Comparison of ENCODE assay signal across 19 cellular contexts in genomic region chr1:221706862-221707582, GRCh38. TPM values are rescaled to one million over a fixed set of nuclear protein-coding genes. Genes with fewer than 3 reads are reported as not detected.
A peak's percentile ranks its signal among the peaks of the same experiment; 100 is the strongest.
DNase-seq lines count a peak whose midpoint lies in the region; ATAC-seq and TF ChIP-seq lines count a peak whose summit lies in the region.
"Had no signal": no experiment of that assay in that cellular context is flagged by ENCODE, and none has a peak within 500 bp of the region (broad histone marks: within the 10 kb centered on the region; RNA-seq: fewer than 3 reads in every experiment).

No MANE protein-coding gene starts in this region.

- peak overlapping the region; percentile 68 for H3K27ac Mint-ChIP-seq in activated naive CD8-positive, alpha-beta T cell treated with anti-CD3 and anti-CD28 coated beads, Interleukin-2, amount 50 U/mL, for 24 hours
- peak overlapping the region; percentile 91 to 99 for H3K27ac Mint-ChIP-seq in natural killer cell

- no peaks in the 10 kb centered on the region for H3K27me3 Mint-ChIP-seq in activated naive CD8-positive, alpha-beta T cell treated with anti-CD3 and anti-CD28 coated beads, Interleukin-2, amount 50 U/mL, for 24 hours
- no peaks in the 10 kb centered on the region for H3K27me3 Mint-ChIP-seq in natural killer cell (ENCODE audit: low read depth in 2 of 2)

- no peaks in the 10 kb centered on the region for H3K9me3 Mint-ChIP-seq in activated naive CD8-positive, alpha-beta T cell treated with anti-CD3 and anti-CD28 coated beads, Interleukin-2, amount 50 U/mL, for 24 hours
- no peaks in the 10 kb centered on the region for H3K9me3 Mint-ChIP-seq in natural killer cell
- H3K9me3 Mint-ChIP-seq: activated T-cell treated with anti-CD3 and anti-CD28 coated beads, Interleukin-2, amount 50 U/mL, for 72 hours; T-helper 1 cell treated with Interleukin-12 subunit alpha and Interleukin-12 subunit beta and Interleukin-4 antibody, amounts not matched to agents 30 μg/mL and 1 μg/mL, for 36 hours had no signal

- TF ChIP-seq CTCF in natural killer cell (IDR thresholded peaks at IDR 0.05) = no peak

- no peak overlapping the region for H3K4me3 Mint-ChIP-seq in activated naive CD8-positive, alpha-beta T cell treated with anti-CD3 and anti-CD28 coated beads, Interleukin-2, amount 50 U/mL, for 24 hours
- H3K4me3 Mint-ChIP-seq in natural killer cell = peak overlapping the region; percentile 80
- H3K4me3 Mint-ChIP-seq: T-helper 1 cell treated with Interleukin-12 subunit alpha and Interleukin-12 subunit beta and Interleukin-4 antibody, amounts not matched to agents 30 μg/mL and 1 μg/mL, for 36 hours had no signal

- peaks cover 51% of the 10 kb centered on the region for H3K36me3 Mint-ChIP-seq in activated naive CD8-positive, alpha-beta T cell treated with anti-CD3 and anti-CD28 coated beads, Interleukin-2, amount 50 U/mL, for 24 hours (ENCODE audit: low read depth)
- H3K36me3 Mint-ChIP-seq in natural killer cell = peaks cover 6% of the 10 kb centered on the region

- intact Hi-C loops in natural killer cell (cut with micrococcal nuclease) = loop anchor here (1.0 kb wide), 1 partner anchor 8 kb away; no protein-coding TSS in a partner anchor

- H3K4me1 Mint-ChIP-seq in activated naive CD8-positive, alpha-beta T cell treated with anti-CD3 and anti-CD28 coated beads, Interleukin-2, amount 50 U/mL, for 24 hours = peaks cover 55% of the 10 kb centered on the region
- H3K4me1 Mint-ChIP-seq in natural killer cell = peaks cover 61 to 64% of the 10 kb centered on the region in 2 donors

- DNase-seq in stimulated activated naive CD4-positive, alpha-beta T cell treated with Interleukin-2 at 50 U/mL for 16 hours (lab: John Stamatoyannopoulos, UW) = peak; percentile 1
- DNase-seq in stimulated activated naive CD4-positive, alpha-beta T cell (lab: John Stamatoyannopoulos, UW) = no peak
- peak; percentile 23 for DNase-seq in activated naive CD8-positive, alpha-beta T cell treated with anti-CD3 and anti-CD28 coated beads, Interleukin-2, amount 50 U/mL, for 24 hours
- DNase-seq in natural killer cell (no peak), SKM-1 (lab: John Stamatoyannopoulos, UW; ENCODE audit: unreplicated experiment) (no peak), AG08395 (ENCODE audit: low spot score) (no peak), NOMO-1 treated with dmso at 0.1 percent for 144 hours (lab: John Stamatoyannopoulos, UW; ENCODE audit: unreplicated experiment) (no peak)
- DNase-seq: activated CD4-positive, alpha-beta T cell treated with anti-CD3 and anti-CD28 coated beads, Interleukin-2, amount 50 U/mL, for 1 hour; Calu3; cortex of kidney; heart left ventricle; islet precursor cell; MG63; NCI-H748 treated with DMSO at 0.1 percent for 48 hours; occipital lobe; small intestine had no signal

- ATAC-seq in activated naive CD8-positive, alpha-beta T cell treated with anti-CD3 and anti-CD28 coated beads, Interleukin-2, amount 50 U/mL, for 24 hours = peak; percentile 22
- ATAC-seq in natural killer cell (no peak), GM21423 (IDR thresholded peaks at IDR 0.05; ENCODE audit: unreplicated experiment) (no peak)

RNA-seq across cellular contexts. Expression of gene DUSP10, which starts 34.9 kb away (rescaled TPM):
- 100 to 1,000 TPM; 109 to 231 (median 210) TPM for total RNA-seq in natural killer cell

Comparison
In these comparisons a context has a peak if more than half of its experiments do, and no peak if none do; other contexts are left out.
1. DNase-seq: peak in stimulated activated naive CD4-positive, alpha-beta T cell treated with Interleukin-2 at 50 U/mL for 16 hours (single experiment) and activated naive CD8-positive, alpha-beta T cell treated with anti-CD3 and anti-CD28 coated beads, Interleukin-2, amount 50 U/mL, for 24 hours (single experiment); none in stimulated activated naive CD4-positive, alpha-beta T cell (0 of 6), natural killer cell (single experiment), SKM-1 (single experiment), AG08395 (single experiment) and NOMO-1 treated with dmso at 0.1 percent for 144 hours (single experiment).